In genomic region chr15:85752591-85752990, GRCh38 we compare ENCODE assay signal across 9 cellular contexts. TPM values are rescaled to one million over a fixed set of nuclear protein-coding genes. Genes with fewer than 3 reads are reported as not detected.
DNase-seq lines count a peak whose midpoint lies in the region; ATAC-seq and TF ChIP-seq lines count a peak whose summit lies in the region.
"Had no signal": no experiment of that assay in that cellular context is flagged by ENCODE, and none has a peak within 500 bp of the region (broad histone marks: within the 10 kb centered on the region; RNA-seq: fewer than 3 reads in every experiment).

No MANE protein-coding gene starts in this region.

- no peak for TF ChIP-seq EP300 in suprapubic skin (IDR thresholded peaks at IDR 0.05)

- no peak overlapping the region for H3K4me3 Mint-ChIP-seq in activated T-helper 17 cell treated with anti-CD3 and anti-CD28 coated beads, Interleukin-2, amount 50 U/mL, for 72 hours
- H3K4me3 Mint-ChIP-seq in chondrocyte (ENCODE audit: unreplicated experiment), result no peak overlapping the region

- no peak overlapping the region for H3K27ac ChIP-seq in suprapubic skin

- H3K27me3 ChIP-seq in suprapubic skin, result no peaks in the 10 kb centered on the region
- H3K27me3 ChIP-seq: BLaER1 treated with 17β-estradiol and CSF1 and Interleukin-3, amounts not matched to agents 10 nM and 100 nM had no signal

- no peak overlapping the region for H3K4me3 ChIP-seq in suprapubic skin
- H3K4me3 ChIP-seq: BLaER1 treated with 17β-estradiol and CSF1 and Interleukin-3, amounts not matched to agents 10 nM and 100 nM had no signal

- peaks cover 3% of the 10 kb centered on the region for H3K4me1 Mint-ChIP-seq in activated T-helper 17 cell treated with anti-CD3 and anti-CD28 coated beads, Interleukin-2, amount 50 U/mL, for 72 hours
- peaks cover 12% of the 10 kb centered on the region for H3K4me1 Mint-ChIP-seq in chondrocyte (ENCODE audit: low read depth)

- H3K27me3 Mint-ChIP-seq in activated T-helper 17 cell treated with anti-CD3 and anti-CD28 coated beads, Interleukin-2, amount 50 U/mL, for 72 hours, result no peaks in the 10 kb centered on the region
- H3K27me3 Mint-ChIP-seq in chondrocyte (ENCODE audit: low read depth), result no peaks in the 10 kb centered on the region

- WGBS in suprapubic skin, result 54% methylated on average over 7 of the region's 7 CpGs

- no peaks in the 10 kb centered on the region for H3K9me3 ChIP-seq in suprapubic skin
- H3K9me3 ChIP-seq: BLaER1 treated with 17β-estradiol and CSF1 and Interleukin-3, amounts not matched to agents 10 nM and 100 nM had no signal

- no peaks in the 10 kb centered on the region for H3K9me3 Mint-ChIP-seq in activated naive CD4-positive, alpha-beta T cell treated with anti-CD3 and anti-CD28 coated beads, Interleukin-2, amount 50 U/mL, for 72 hours
- no peaks in the 10 kb centered on the region for H3K9me3 Mint-ChIP-seq in activated T-helper 17 cell treated with anti-CD3 and anti-CD28 coated beads, Interleukin-2, amount 50 U/mL, for 72 hours
- H3K9me3 Mint-ChIP-seq in chondrocyte (ENCODE audit: low read depth), result no peaks in the 10 kb centered on the region

- H3K4me1 ChIP-seq in suprapubic skin, result peaks cover 63% of the 10 kb centered on the region

- TF ChIP-seq CTCF in suprapubic skin (IDR thresholded peaks at IDR 0.05) (no peak), chondrocyte (IDR thresholded peaks at IDR 0.05) (no peak)

- peaks cover 13% of the 10 kb centered on the region for H3K36me3 ChIP-seq in suprapubic skin

- TF ChIP-seq POLR2A in suprapubic skin (IDR thresholded peaks at IDR 0.05), result no peak

- peak overlapping the region; percentile 66 to 81 for H3K27ac Mint-ChIP-seq in activated naive CD4-positive, alpha-beta T cell treated with anti-CD3 and anti-CD28 coated beads, Interleukin-2, amount 50 U/mL, for 72 hours
- H3K27ac Mint-ChIP-seq in activated T-helper 17 cell treated with anti-CD3 and anti-CD28 coated beads, Interleukin-2, amount 50 U/mL, for 72 hours, result peak overlapping the region; percentile 66
- no peak overlapping the region for H3K27ac Mint-ChIP-seq in chondrocyte (ENCODE audit: unreplicated experiment)

- H3K36me3 Mint-ChIP-seq in activated naive CD4-positive, alpha-beta T cell treated with anti-CD3 and anti-CD28 coated beads, Interleukin-2, amount 50 U/mL, for 72 hours, result no peaks in the 10 kb centered on the region
- peaks cover 20% of the 10 kb centered on the region for H3K36me3 Mint-ChIP-seq in activated T-helper 17 cell treated with anti-CD3 and anti-CD28 coated beads, Interleukin-2, amount 50 U/mL, for 72 hours (ENCODE audit: low read depth)
- peaks cover 1% of the 10 kb centered on the region for H3K36me3 Mint-ChIP-seq in chondrocyte (ENCODE audit: low read depth)

- peak in 1 of 2 donors; percentile 16 for DNase-seq in activated naive CD4-positive, alpha-beta T cell treated with anti-CD3 and anti-CD28 coated beads, Interleukin-2, amount 50 U/mL, for 72 hours (ENCODE audit: low spot score in 2 of 2)
- DNase-seq in activated naive CD4-positive, alpha-beta T cell treated with anti-CD3 and anti-CD28 coated beads, Interleukin-2, amount 50 U/mL, for 16 hours, result no peak
- DNase-seq in islet precursor cell, result peak; percentile 53
- DNase-seq in suprapubic skin (ENCODE audit: low spot score in 2 of 2), result peak; percentile 71 to 78
- no peak for DNase-seq in GM03348 (ENCODE audit: low spot score)
- no peak for DNase-seq in chondrocyte (ENCODE audit: low spot score)

- ATAC-seq in activated naive CD4-positive, alpha-beta T cell treated with anti-CD3 and anti-CD28 coated beads, Interleukin-2, amount 50 U/mL, for 72 hours, result peak in 1 of 2 donors; percentile 3
- no peak for ATAC-seq in activated T-helper 17 cell treated with anti-CD3 and anti-CD28 coated beads, Interleukin-2, amount 50 U/mL, for 72 hours (replicated peaks)
- no peak for ATAC-seq in GM19328 (IDR thresholded peaks at IDR 0.05; ENCODE audit: unreplicated experiment)

RNA-seq across cellular contexts. Expression of gene KLHL25, which starts 42.1 kb away (rescaled TPM):
- 1 to 10 TPM; 6.0 to 9.2 TPM for total RNA-seq in activated naive CD4-positive, alpha-beta T cell treated with anti-CD3 and anti-CD28 coated beads, Interleukin-2, amount 50 U/mL, for 72 hours
- 1 to 10 TPM; 3.4 to 4.6 TPM for total RNA-seq in activated T-helper 17 cell treated with anti-CD3 and anti-CD28 coated beads, Interleukin-2, amount 50 U/mL, for 72 hours
- total RNA-seq in suprapubic skin (10 to 100 TPM; 14.4 to 24.8 (median 18.5) TPM), chondrocyte (3.4 to 3.8 TPM (median 3.4 TPM) in 3 replicates)

Comparison
In these comparisons a context has a peak if more than half of its experiments do, and no peak if none do; other contexts are left out.
1. DNase-seq: peak in islet precursor cell (single experiment) and suprapubic skin (2 of 2); none in activated naive CD4-positive, alpha-beta T cell treated with anti-CD3 and anti-CD28 coated beads, Interleukin-2, amount 50 U/mL, for 16 hours (single experiment), GM03348 (single experiment) and chondrocyte (single experiment).